2 cellular contexts compared by ENCODE assay signal in genomic region chr13:85091835-85092234, GRCh38.
TF ChIP-seq lines count a peak whose summit lies in the region.

No MANE protein-coding gene starts in this region.

TF ChIP-seq in SK-N-SH, 30 proteins besides CTCF, POLR2A, EP300 and RAD21 (continued from another document):
- no peak for TF ChIP-seq ZBTB33 (IDR thresholded peaks at IDR 0.05; ENCODE audit: borderline replicate concordance, low read depth)
- TF ChIP-seq TCF12 (IDR thresholded peaks at IDR 0.05) = no peak
- no peak for TF ChIP-seq EZH2phosphoT487 (IDR thresholded peaks at IDR 0.05; ENCODE audit: borderline replicate concordance, low read depth)
- no peak for TF ChIP-seq GATA2 (CRISPR knock-in tag; IDR thresholded peaks at IDR 0.05)
- no peak for TF ChIP-seq SIN3A (IDR thresholded peaks at IDR 0.05; ENCODE audit: borderline replicate concordance, low read depth, low read length)
- no peak for TF ChIP-seq RFX5 (IDR thresholded peaks at IDR 0.05; ENCODE audit: low read length)
- TF ChIP-seq YY1 (IDR thresholded peaks at IDR 0.05; ENCODE audit: low read depth) = no peak
- no peak for TF ChIP-seq POLR2AphosphoS5 (IDR thresholded peaks at IDR 0.05; ENCODE audit: low read depth, low read length)
- no peak for TF ChIP-seq IRF3 (IDR thresholded peaks at IDR 0.05; ENCODE audit: low read depth, low read length)
- TF ChIP-seq, protein P1, sequence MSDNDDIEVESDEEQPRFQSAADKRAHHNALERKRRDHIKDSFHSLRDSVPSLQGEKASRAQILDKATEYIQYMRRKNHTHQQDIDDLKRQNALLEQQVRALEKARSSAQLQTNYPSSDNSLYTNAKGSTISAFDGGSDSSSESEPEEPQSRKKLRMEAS (IDR thresholded peaks at IDR 0.05; ENCODE audit: low read depth) = no peak
- TF ChIP-seq FOXJ3 (CRISPR knock-in tag; IDR thresholded peaks at IDR 0.05) = no peak
- TF ChIP-seq RCOR1 (IDR thresholded peaks at IDR 0.05; ENCODE audit: low read length) = no peak
- no peak for TF ChIP-seq JUND (IDR thresholded peaks at IDR 0.05)
- no peak for TF ChIP-seq TEAD4 (IDR thresholded peaks at IDR 0.05; ENCODE audit: borderline replicate concordance, insufficient read depth)

TF ChIP-seq in SK-N-SH treated with all-trans-retinoic acid at 6 μM for 48 hours, 23 proteins besides CTCF, POLR2A, EP300 and RAD21 (continued from another document):
- TF ChIP-seq TSHZ2 (CRISPR knock-in tag; IDR thresholded peaks at IDR 0.05) = no peak
- TF ChIP-seq ZNF70 (CRISPR knock-in tag; IDR thresholded peaks at IDR 0.05) = no peak
- no peak for TF ChIP-seq SNAI2 (CRISPR knock-in tag; IDR thresholded peaks at IDR 0.05)
- no peak for TF ChIP-seq ZFP30 (CRISPR knock-in tag; IDR thresholded peaks at IDR 0.05)
- no peak for TF ChIP-seq TCF4 (CRISPR knock-in tag; IDR thresholded peaks at IDR 0.05; ENCODE audit: borderline replicate concordance)
